Comparison of ENCODE assay signal across 18 cellular contexts in the genomic region with DNA sequence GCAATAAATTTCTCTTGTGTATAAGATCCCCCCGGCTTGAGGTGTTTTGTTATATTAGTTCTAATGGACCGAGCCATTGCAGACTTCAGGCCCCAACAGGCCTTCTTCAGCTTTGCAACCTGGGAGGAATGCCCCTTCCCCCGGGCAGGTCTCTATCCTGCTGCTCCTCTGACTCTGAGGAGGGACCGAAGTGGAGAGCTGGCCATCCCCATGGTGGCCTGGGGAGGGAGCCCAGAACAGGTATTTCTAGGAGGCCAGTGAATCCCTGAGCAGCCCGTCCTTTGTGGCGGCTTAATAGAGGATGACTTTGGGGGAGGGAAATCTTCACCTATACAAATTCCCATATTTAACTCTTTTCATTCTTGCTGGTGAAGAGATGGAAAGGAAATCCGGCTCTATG.
"Had no signal": no experiment of that assay in that cellular context is flagged by ENCODE, and none has a peak within 500 bp of the region (broad histone marks: within the 10 kb centered on the region; RNA-seq: fewer than 3 reads in every experiment).

No MANE protein-coding gene starts in this region.

- H3K36me3 ChIP-seq: SJSA1 had no signal

- H3K9ac ChIP-seq: KMS-11 had no signal

- H3K4me3 Mint-ChIP-seq: IgD-negative memory B cell had no signal

- H3K4me3 ChIP-seq: K562, SJSA1, SK-N-MC had no signal

- H3K4me1 Mint-ChIP-seq: IgD-negative memory B cell had no signal

- H3K27ac ChIP-seq: KMS-11, SJSA1, SK-N-MC had no signal

- ATAC-seq: K562 had no signal

- H3K4me2 ChIP-seq: KMS-11 had no signal

- H3K4me1 ChIP-seq: SJSA1 had no signal

- H3K36me3 Mint-ChIP-seq: IgD-negative memory B cell had no signal

- H3K27me3 ChIP-seq: SJSA1 had no signal

- H3K27me3 Mint-ChIP-seq: IgD-negative memory B cell had no signal

- DNase-seq: Kasumi-1, MM.1S, NCI-H1092 treated with DMSO at 0.1 percent for 48 hours, NCI-H1436, NCI-H187, NCI-H2029 treated with DMSO at 0.1 percent for 48 hours, NCI-H2227 treated with DMSO at 0.1 percent for 48 hours, NCI-H524, NCI-H526 treated with DMSO at 0.1 percent for 48 hours, NCI-H748 treated with DMSO at 0.1 percent for 48 hours, Right ventricle myocardium superior, RPMI8226, SIG-M5 had no signal

- H3K9me3 Mint-ChIP-seq: IgD-negative memory B cell had no signal
